ENCODE assay signal across 18 cellular contexts in the genomic region with DNA sequence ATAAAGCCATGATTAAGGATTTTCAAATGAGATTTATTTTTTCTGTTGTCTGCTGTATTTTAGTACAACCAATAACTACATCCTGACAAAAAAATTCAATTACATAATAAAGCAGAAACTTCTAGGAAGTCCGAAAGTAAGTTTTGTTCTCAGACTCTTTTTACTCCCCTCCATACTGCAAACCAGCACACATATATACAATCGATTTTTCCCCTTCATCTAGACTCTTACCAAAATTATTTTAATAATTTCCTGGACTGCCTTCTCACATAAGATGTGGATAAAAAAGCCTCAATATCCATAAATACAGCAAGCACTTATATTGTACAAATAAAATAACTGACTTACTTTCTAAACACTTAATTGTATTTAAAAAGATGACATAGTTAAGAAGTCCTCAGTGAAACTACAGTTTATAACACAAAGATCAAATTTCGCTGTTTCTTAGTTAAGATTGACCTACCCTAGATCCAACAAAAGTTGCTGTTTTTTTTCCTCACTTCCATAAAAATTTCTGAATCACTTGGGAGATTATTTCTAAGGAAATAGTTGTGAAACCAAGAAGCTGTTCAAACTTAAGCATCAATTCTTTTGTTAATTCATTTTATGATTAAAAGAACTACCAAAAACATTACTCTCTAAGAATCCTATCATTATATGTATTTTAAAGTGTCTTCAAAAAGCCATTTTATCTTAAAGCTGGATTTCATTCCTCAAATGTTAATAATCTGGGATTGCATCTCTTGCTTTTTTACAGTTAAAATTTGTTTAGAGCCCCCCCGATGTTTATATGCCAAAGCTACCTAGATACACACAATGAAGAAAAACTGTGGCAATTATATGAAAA.
DNase-seq lines count a peak whose midpoint lies in the region; ATAC-seq and TF ChIP-seq lines count a peak whose summit lies in the region.
"Had no signal": no experiment of that assay in that cellular context is flagged by ENCODE, and none has a peak within 500 bp of the region (broad histone marks: within the 10 kb centered on the region; RNA-seq: fewer than 3 reads in every experiment).

No MANE protein-coding gene starts in this region.

- H3K4me3 Mint-ChIP-seq in chondrocyte (ENCODE audit: unreplicated experiment): no peak overlapping the region
- H3K4me3 Mint-ChIP-seq in activated T-helper 2 cell treated with anti-CD3 and anti-CD28 coated beads, Interferon-gamma antibody, Interleukin-2, Interleukin-4, amounts not matched to agents 10 μg/mL and 5 μg/mL and 100 μg/mL, durations not matched to agents 14 hours and 24 hours and 36 hours (ENCODE audit: low read depth): no peak overlapping the region
- H3K4me3 Mint-ChIP-seq: GM23338 had no signal

- CTCF ChIA-PET in AG04449 (lab: Yijun Ruan, JAX): interaction anchor here (1.0 to 2.4 kb wide), 3 partner anchors 91 to 234 kb away, joined by 3 to 9 read pairs (median 3); no protein-coding TSS in a partner anchor

- ATAC-seq in HG03108 (IDR thresholded peaks at IDR 0.05; ENCODE audit: unreplicated experiment): no peak
- ATAC-seq: GM23338, left colon had no signal

- DNase-seq in AG04449 (ENCODE audit: low read depth, low spot score) (no peak), HFF-Myc (ENCODE audit: extremely low read depth, low read depth) (no peak), choroid plexus epithelial cell (ENCODE audit: low read depth) (no peak), kidney glomerular epithelial cell (lab: John Stamatoyannopoulos, UW) (peak; percentile 36), chondrocyte (ENCODE audit: low spot score) (no peak), COR-L47 (lab: John Stamatoyannopoulos, UW) (no peak)
- DNase-seq in activated T-helper 2 cell treated with anti-CD3 and anti-CD28 coated beads, Interferon-gamma antibody, Interleukin-2, Interleukin-4, amounts not matched to agents 10 μg/mL and 5 μg/mL and 100 μg/mL, durations not matched to agents 14 hours and 24 hours and 36 hours (ENCODE audit: low spot score): no peak
- DNase-seq: activated gamma-delta T cell, AML-193, DMS153, left colon, naive B cell, NCI-H187 treated with DMSO at 0.1 percent for 48 hours, NCI-H510A treated with DMSO at 0.1 percent for 48 hours had no signal

- intact Hi-C loops in activated T-helper 2 cell treated with anti-CD3 and anti-CD28 coated beads, Interferon-gamma antibody, Interleukin-2, Interleukin-4, amounts not matched to agents 10 μg/mL and 5 μg/mL and 100 μg/mL, durations not matched to agents 14 hours and 24 hours and 36 hours (cut with micrococcal nuclease): loop anchor here (5.0 kb wide), 2 partner anchors 35 to 230 kb away; no protein-coding TSS in a partner anchor

- H3K9me3 Mint-ChIP-seq in chondrocyte (ENCODE audit: low read depth): no peaks in the 10 kb centered on the region
- no peaks in the 10 kb centered on the region for H3K9me3 Mint-ChIP-seq in activated T-helper 2 cell treated with anti-CD3 and anti-CD28 coated beads, Interferon-gamma antibody, Interleukin-2, Interleukin-4, amounts not matched to agents 10 μg/mL and 5 μg/mL and 100 μg/mL, durations not matched to agents 14 hours and 24 hours and 36 hours
- H3K9me3 Mint-ChIP-seq: GM23338, naive B cell had no signal

- TF ChIP-seq CTCF in AG04449 (IDR thresholded peaks at IDR 0.05; ENCODE audit: insufficient read depth, low read length, missing control alignments): no peak
- no peak for TF ChIP-seq CTCF in HFF-Myc (IDR thresholded peaks at IDR 0.05; ENCODE audit: low read depth, low read length, missing control alignments)
- TF ChIP-seq CTCF in choroid plexus epithelial cell (conservative IDR thresholded peaks at IDR 0.05; ENCODE audit: low read depth, low read length): no peak
- no peak for TF ChIP-seq CTCF in chondrocyte (IDR thresholded peaks at IDR 0.05)

- H3K4me3 ChIP-seq in AG04449 (ENCODE audit: low read depth, low read length): peak overlapping the region; percentile 76
- H3K4me3 ChIP-seq in HFF-Myc (replicated peaks; ENCODE audit: low read depth, low read length): peak overlapping the region; percentile 86; the same call in 1 of the 2 replicates
- H3K4me3 ChIP-seq in choroid plexus epithelial cell (ENCODE audit: low read depth, low read length): peak overlapping the region; percentile 86
- H3K4me3 ChIP-seq: cardiac muscle cell, thoracic aorta had no signal

- H3K27me3 Mint-ChIP-seq in chondrocyte (ENCODE audit: low read depth): peaks cover 59% of the 10 kb centered on the region
- H3K27me3 Mint-ChIP-seq in activated T-helper 2 cell treated with anti-CD3 and anti-CD28 coated beads, Interferon-gamma antibody, Interleukin-2, Interleukin-4, amounts not matched to agents 10 μg/mL and 5 μg/mL and 100 μg/mL, durations not matched to agents 14 hours and 24 hours and 36 hours (ENCODE audit: low read depth): peaks cover 47% of the 10 kb centered on the region

- POLR2A ChIA-PET in AG04449 (lab: Yijun Ruan, JAX): interaction anchor here (0.7 kb wide), 1 partner anchor 222 kb away, joined by 3 read pairs; no protein-coding TSS in a partner anchor

- peaks cover 3% of the 10 kb centered on the region for H3K36me3 Mint-ChIP-seq in chondrocyte (ENCODE audit: low read depth)
- no peaks in the 10 kb centered on the region for H3K36me3 Mint-ChIP-seq in activated T-helper 2 cell treated with anti-CD3 and anti-CD28 coated beads, Interferon-gamma antibody, Interleukin-2, Interleukin-4, amounts not matched to agents 10 μg/mL and 5 μg/mL and 100 μg/mL, durations not matched to agents 14 hours and 24 hours and 36 hours (ENCODE audit: low read depth)
- H3K36me3 Mint-ChIP-seq: naive B cell had no signal

- H3K27ac Mint-ChIP-seq in chondrocyte (ENCODE audit: unreplicated experiment): no peak overlapping the region
- H3K27ac Mint-ChIP-seq in activated T-helper 2 cell treated with anti-CD3 and anti-CD28 coated beads, Interferon-gamma antibody, Interleukin-2, Interleukin-4, amounts not matched to agents 10 μg/mL and 5 μg/mL and 100 μg/mL, durations not matched to agents 14 hours and 24 hours and 36 hours: no peak overlapping the region
- H3K27ac Mint-ChIP-seq: GM23338, naive B cell had no signal

- H3K4me1 Mint-ChIP-seq in chondrocyte (ENCODE audit: low read depth): peaks cover 12% of the 10 kb centered on the region
- peaks cover 15% of the 10 kb centered on the region for H3K4me1 Mint-ChIP-seq in activated T-helper 2 cell treated with anti-CD3 and anti-CD28 coated beads, Interferon-gamma antibody, Interleukin-2, Interleukin-4, amounts not matched to agents 10 μg/mL and 5 μg/mL and 100 μg/mL, durations not matched to agents 14 hours and 24 hours and 36 hours (ENCODE audit: low read depth)
